21 cellular contexts compared by ENCODE assay signal in the genomic region with DNA sequence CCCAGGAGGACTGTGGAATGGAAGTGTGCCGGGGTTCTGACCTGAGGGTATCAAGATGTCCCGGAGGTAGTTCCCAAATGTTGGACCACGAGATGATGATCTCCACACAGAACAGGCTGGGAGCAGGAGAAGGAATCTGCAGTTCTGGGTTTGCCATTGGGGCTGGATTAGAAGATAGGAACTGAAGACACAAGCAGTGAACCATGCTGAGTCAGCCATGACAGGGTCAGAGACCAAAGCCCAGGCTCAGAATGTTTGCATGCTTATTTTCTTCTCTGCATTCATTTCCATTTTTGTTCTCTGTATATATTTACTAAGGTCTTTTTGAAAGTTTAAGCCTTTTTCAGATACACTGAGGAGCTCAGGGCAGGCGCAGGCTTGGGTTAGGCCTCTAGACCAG. TPM values are rescaled to one million over a fixed set of nuclear protein-coding genes. Genes with fewer than 3 reads are reported as not detected.
"Had no signal": no experiment of that assay in that cellular context is flagged by ENCODE, and none has a peak within 500 bp of the region (broad histone marks: within the 10 kb centered on the region; RNA-seq: fewer than 3 reads in every experiment).

No MANE protein-coding gene starts in this region.

- H3K9me3 Mint-ChIP-seq: activated CD4-positive, alpha-beta memory T cell treated with anti-CD3 and anti-CD28 coated beads, Interleukin-2, amount 10 ng/mL, durations not matched to agents 7 days and 5 days; activated T-helper 17 cell treated with anti-CD3 and anti-CD28 coated beads, Interleukin-2, amount 50 U/mL, for 72 hours had no signal

- H3K27ac ChIP-seq: body of pancreas, gastroesophageal sphincter, heart right ventricle, sigmoid colon, thoracic aorta, upper lobe of left lung had no signal

- H3K4me3 Mint-ChIP-seq: activated B cell treated with CpG ODN at 0.5 μM for 24 hours; activated CD4-positive, alpha-beta memory T cell treated with anti-CD3 and anti-CD28 coated beads, Interleukin-2, amount 10 ng/mL, durations not matched to agents 7 days and 5 days; activated T-helper 17 cell treated with anti-CD3 and anti-CD28 coated beads, Interleukin-2, amount 50 U/mL, for 72 hours; naive thymus-derived CD8-positive, alpha-beta T cell; stimulated activated naive B cell treated with anti-CD40 and anti-IgM and Interleukin-4, amounts not matched to agents 10 μg/mL and 1 μg/mL and 100 μg/mL, for 72 hours; T-helper 2 cell treated with Interferon-gamma antibody and Interleukin-4, amounts not matched to agents 5 μg/mL and 100 μg/mL, for 36 hours had no signal

- H3K4me3 ChIP-seq: body of pancreas, gastroesophageal sphincter, heart right ventricle, mucosa of descending colon, sigmoid colon, thoracic aorta, upper lobe of left lung had no signal

- H3K27me3 ChIP-seq: body of pancreas, sigmoid colon, upper lobe of left lung had no signal

- H3K4me1 ChIP-seq: body of pancreas, gastroesophageal sphincter, heart right ventricle, sigmoid colon, upper lobe of left lung had no signal

- H3K4me1 Mint-ChIP-seq: activated B cell treated with CpG ODN at 0.5 μM for 24 hours; activated CD4-positive, alpha-beta memory T cell treated with anti-CD3 and anti-CD28 coated beads, Interleukin-2, amount 10 ng/mL, durations not matched to agents 7 days and 5 days; activated T-helper 17 cell treated with anti-CD3 and anti-CD28 coated beads, Interleukin-2, amount 50 U/mL, for 72 hours had no signal

- DNase-seq: activated B cell treated with CpG ODN at 0.5 μM for 24 hours; activated CD4-positive, alpha-beta memory T cell treated with anti-CD3 and anti-CD28 coated beads, Interleukin-2, amount 10 ng/mL, durations not matched to agents 7 days and 5 days; activated CD4-positive, alpha-beta T cell treated with anti-CD3 and anti-CD28 coated beads for 4 hours; activated naive CD4-positive, alpha-beta T cell treated with Interleukin-2 at 50 U/mL for 16 hours; activated T-cell treated with anti-CD3 and anti-CD28 coated beads, Interleukin-2, amount 50 U/mL, for 1 hour; body of pancreas; caudate nucleus; erythroblast; heart right ventricle; left ventricle myocardium superior; mucosa of descending colon; naive thymus-derived CD8-positive, alpha-beta T cell; sigmoid colon; stimulated activated naive B cell treated with anti-CD40 and anti-IgM and Interleukin-4, amounts not matched to agents 10 μg/mL and 1 μg/mL and 100 μg/mL, for 72 hours; upper lobe of left lung had no signal

- H3K27ac Mint-ChIP-seq: activated B cell treated with CpG ODN at 0.5 μM for 24 hours; activated CD4-positive, alpha-beta memory T cell treated with anti-CD3 and anti-CD28 coated beads, Interleukin-2, amount 10 ng/mL, durations not matched to agents 7 days and 5 days; activated T-helper 17 cell treated with anti-CD3 and anti-CD28 coated beads, Interleukin-2, amount 50 U/mL, for 72 hours; stimulated activated naive B cell treated with anti-CD40 and anti-IgM and Interleukin-4, amounts not matched to agents 10 μg/mL and 1 μg/mL and 100 μg/mL, for 72 hours; T-helper 2 cell treated with Interferon-gamma antibody and Interleukin-4, amounts not matched to agents 5 μg/mL and 100 μg/mL, for 36 hours had no signal

- H3K36me3 ChIP-seq: gastroesophageal sphincter, heart right ventricle, sigmoid colon, thoracic aorta, upper lobe of left lung had no signal

- ATAC-seq: activated T-helper 17 cell treated with anti-CD3 and anti-CD28 coated beads, Interleukin-2, amount 50 U/mL, for 72 hours; body of pancreas; gastroesophageal sphincter; heart right ventricle; left ventricle myocardium superior; mucosa of descending colon; naive thymus-derived CD8-positive, alpha-beta T cell; stimulated activated naive B cell treated with anti-CD40 and anti-IgM and Interleukin-4, amounts not matched to agents 10 μg/mL and 1 μg/mL and 100 μg/mL, for 72 hours had no signal

- H3K9me3 ChIP-seq: body of pancreas, gastroesophageal sphincter, heart right ventricle, mucosa of descending colon, sigmoid colon, thoracic aorta, upper lobe of left lung had no signal

RNA-seq across cellular contexts. Expression of a gene that starts 28.3 kb away (rescaled TPM):
- total RNA-seq: activated B cell treated with CpG ODN at 0.5 μM for 24 hours; body of pancreas; heart right ventricle; kidney epithelial cell; left ventricle myocardium superior; naive thymus-derived CD8-positive, alpha-beta T cell; renal cortical epithelial cell; thoracic aorta had no signal
- polyA plus RNA-seq: naive thymus-derived CD8-positive, alpha-beta T cell had no signal
